Comparison of ENCODE assay signal across 8 cellular contexts in the genomic region with DNA sequence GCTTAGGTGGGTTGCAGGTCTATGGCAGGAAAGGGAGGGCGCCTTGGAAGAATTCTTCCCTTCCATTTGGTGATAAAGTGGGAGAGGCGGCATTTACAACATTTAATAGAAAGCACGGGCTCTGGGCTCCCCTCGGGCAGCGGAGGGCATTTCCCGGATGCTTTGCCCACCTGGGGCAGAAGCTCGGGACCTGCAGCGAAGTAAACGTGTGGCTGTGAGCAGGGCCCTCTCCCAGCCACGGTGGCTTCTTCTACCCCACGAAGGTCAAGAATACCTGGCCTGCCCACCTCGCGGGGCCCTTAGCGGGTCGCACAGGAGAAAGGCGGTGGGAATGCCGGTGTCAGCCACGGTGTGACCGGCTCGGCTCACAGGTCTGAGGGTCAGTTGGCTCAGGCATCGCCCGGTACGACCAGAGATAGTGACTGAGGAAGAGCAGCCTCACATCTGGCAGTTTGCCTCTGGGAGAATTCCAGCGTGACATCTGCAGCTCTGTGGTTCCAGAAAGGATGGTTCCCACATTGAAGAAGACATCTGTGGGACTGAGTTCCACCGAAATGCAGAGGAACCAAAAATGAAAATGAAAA. TPM values are rescaled to one million over a fixed set of nuclear protein-coding genes. Genes with fewer than 3 reads are reported as not detected.
A peak's percentile ranks its signal among the peaks of the same experiment; 100 is the strongest.
DNase-seq lines count a peak whose midpoint lies in the region; ATAC-seq, FAIRE-seq and TF ChIP-seq lines count a peak whose summit lies in the region.

No MANE protein-coding gene starts in this region.

- H3K9me3 ChIP-seq in K562 (replicated peaks; ENCODE audit: control insufficient read depth, insufficient read depth, low read depth, low read length), result no peaks in the 10 kb centered on the region
- H3K9me3 ChIP-seq in kidney (ENCODE audit: control insufficient read depth in 1 of 2, low read length in 2 of 2), result no peaks in the 10 kb centered on the region

- 21% methylated on average over 25 of the region's 25 CpGs for WGBS in K562 (ENCODE audit: insufficient coverage, low coverage, missing lambda C conversion rate)

- no TSS peak for BruUV-seq in K562 (replicated peaks; lab: Mats Ljungman, UMichigan)

- H2AFZ ChIP-seq in K562 (ENCODE audit: low read depth, low read length), result 0 out of 2 replicates have a peak overlapping the region, but pooled peaks have one; percentile 18

- H3K27ac ChIP-seq in K562 (ENCODE audit: extremely low read depth, low read depth, low read length) (no peak overlapping the region), kidney (ENCODE audit: low read depth in 2 of 2, low read length in 2 of 2) (peak overlapping the region; percentile 51 to 82)

- POLR2A ChIA-PET in activated CD4-positive, alpha-beta T cell treated with anti-CD3 and anti-CD28 coated beads for 36 hours (lab: Charles Lee), result no interaction called here
- POLR2A ChIA-PET in K562 (lab: Yijun Ruan, JAX), result interaction anchor here (0.7 kb wide), 2 partner anchors 75 to 486 kb away, joined by 3 read pairs; no protein-coding TSS in a partner anchor

- H3K4me3 ChIP-seq in K562 (peak overlapping the region; percentile 31; the same call in 1 of the 2 replicates), kidney (ENCODE audit: low read length in 2 of 2) (peak overlapping the region; percentile 70 to 73)

- CTCF ChIA-PET in activated CD4-positive, alpha-beta T cell treated with anti-CD3 and anti-CD28 coated beads for 36 hours (lab: Charles Lee), result interaction anchor here (0.6 to 1.7 kb wide), 5 partner anchors 62 to 312 kb away, joined by 3 to 5 read pairs (median 3); no protein-coding TSS in a partner anchor
- CTCF ChIA-PET in K562 (lab: Yijun Ruan, JAX; ENCODE audit: low intra/inter-chr PET ratio), result no interaction called here

- H3K36me3 ChIP-seq in K562 (ENCODE audit: control insufficient read depth, insufficient read depth, low read length), result no peaks in the 10 kb centered on the region
- H3K36me3 ChIP-seq in kidney (ENCODE audit: control insufficient read depth in 1 of 2, insufficient read depth in 2 of 2, low read length in 2 of 2), result no peaks in the 10 kb centered on the region

- peaks cover 13% of the 10 kb centered on the region for H3K4me1 Mint-ChIP-seq in activated CD4-positive, alpha-beta T cell treated with anti-CD3 and anti-CD28 coated beads for 36 hours
- H3K4me1 Mint-ChIP-seq in stimulated activated naive B cell treated with anti-CD40 and anti-IgM and Interleukin-4, amounts not matched to agents 10 μg/mL and 1 μg/mL and 100 μg/mL, for 72 hours, result peaks cover 11 to 24% of the 10 kb centered on the region in 2 donors

- no peaks in the 10 kb centered on the region for H3K9me3 Mint-ChIP-seq in activated CD4-positive, alpha-beta T cell treated with anti-CD3 and anti-CD28 coated beads for 36 hours (ENCODE audit: low read depth)
- H3K9me3 Mint-ChIP-seq in stimulated activated naive B cell treated with anti-CD40 and anti-IgM and Interleukin-4, amounts not matched to agents 10 μg/mL and 1 μg/mL and 100 μg/mL, for 72 hours, result no peaks in the 10 kb centered on the region

- intact Hi-C loops in activated CD4-positive, alpha-beta T cell treated with anti-CD3 and anti-CD28 coated beads for 36 hours (cut with DNase I, micrococcal nuclease), result loop anchor here (5.0 to 10.0 kb wide), 3 partner anchors 305 to 690 kb away; a partner anchor contains a TSS
- intact Hi-C loops in K562 (cut with micrococcal nuclease) (no loop called here), kidney (cut with DNase I) (no loop called here)

- no peak overlapping the region for H3K27ac Mint-ChIP-seq in activated CD4-positive, alpha-beta T cell treated with anti-CD3 and anti-CD28 coated beads for 36 hours
- no peak overlapping the region for H3K27ac Mint-ChIP-seq in stimulated activated naive B cell treated with anti-CD40 and anti-IgM and Interleukin-4, amounts not matched to agents 10 μg/mL and 1 μg/mL and 100 μg/mL, for 72 hours

- peak overlapping the region; percentile 68 for H3K4me3 Mint-ChIP-seq in activated CD4-positive, alpha-beta T cell treated with anti-CD3 and anti-CD28 coated beads for 36 hours
- H3K4me3 Mint-ChIP-seq in stimulated activated naive B cell treated with anti-CD40 and anti-IgM and Interleukin-4, amounts not matched to agents 10 μg/mL and 1 μg/mL and 100 μg/mL, for 72 hours, result peak overlapping the region; percentile 86 to 93

- TF ChIP-seq CTCF in K562 (IDR thresholded peaks at IDR 0.05 in 2 of 3, conservative IDR thresholded peaks at IDR 0.05 in 1 of 3; ENCODE audit: insufficient read depth in 2 of 3, low read depth in 1 of 3, low read length in 3 of 3) (no peak), kidney (IDR thresholded peaks at IDR 0.05; ENCODE audit: borderline replicate concordance, extremely low read depth, insufficient read depth) (no peak)

- H3K9ac ChIP-seq in K562 (ENCODE audit: insufficient read depth in 1 of 2, low read depth in 2 of 2, low read length in 2 of 2) (peak overlapping the region in 1 of 2 experiments; percentile 56; a peak in 2 of 4 replicates), kidney (ENCODE audit: low read length in 2 of 2) (peak overlapping the region; percentile 64 to 77)

- H3K4me2 ChIP-seq in K562 (ENCODE audit: insufficient read depth, low read length), result peak overlapping the region; percentile 47

- FAIRE-seq in K562 (lab: Jason Lieb, UNC), result no peak
- no peak for FAIRE-seq in kidney (lab: Jason Lieb, UNC)

- no peak for ATAC-seq in activated CD4-positive, alpha-beta T cell treated with anti-CD3 and anti-CD28 coated beads for 36 hours
- ATAC-seq in HG03432 (IDR thresholded peaks at IDR 0.05; ENCODE audit: unreplicated experiment) (peak; percentile 26), K562 (no peak; the same call in 1 of the 3 replicates)
- peak; percentile 40 to 41 for ATAC-seq in stimulated activated naive B cell treated with anti-CD40 and anti-IgM and Interleukin-4, amounts not matched to agents 10 μg/mL and 1 μg/mL and 100 μg/mL, for 72 hours (replicated peaks)

- no peaks in the 10 kb centered on the region for H3K36me3 Mint-ChIP-seq in activated CD4-positive, alpha-beta T cell treated with anti-CD3 and anti-CD28 coated beads for 36 hours (ENCODE audit: low read depth)
- H3K36me3 Mint-ChIP-seq in stimulated activated naive B cell treated with anti-CD40 and anti-IgM and Interleukin-4, amounts not matched to agents 10 μg/mL and 1 μg/mL and 100 μg/mL, for 72 hours, result no peaks in the 10 kb centered on the region

- DNase-seq in activated CD4-positive, alpha-beta T cell treated with anti-CD3 and anti-CD28 coated beads for 36 hours, result no peak
- no peak for DNase-seq in activated CD4-positive, alpha-beta T cell treated with anti-CD3 and anti-CD28 coated beads, Interleukin-2, amount 50 U/mL, for 1 hour
- DNase-seq in K562 (ENCODE audit: extremely low read depth in 1 of 4, low spot score in 3 of 4) (no peak), kidney (peak; percentile 80), SHP77 (lab: John Stamatoyannopoulos, UW) (no peak), ecto neural progenitor cell (ENCODE audit: low spot score) (no peak)
- no peak for DNase-seq in stimulated activated naive B cell treated with anti-CD40 and anti-IgM and Interleukin-4, amounts not matched to agents 10 μg/mL and 1 μg/mL and 100 μg/mL, for 72 hours

- peaks cover 17 to 42% of the 10 kb centered on the region in 2 experiments for H3K27me3 ChIP-seq in K562 (ENCODE audit: control insufficient read depth in 2 of 2, insufficient read depth in 2 of 2, low read length in 2 of 2)

- TF ChIP-seq RAD21 in K562 (CRISPR knock-in tag; conservative IDR thresholded peaks at IDR 0.05 in 1 of 2, IDR thresholded peaks at IDR 0.05 in 1 of 2), result no peak

- H3K4me1 ChIP-seq in K562 (replicated peaks in 1 of 2; ENCODE audit: control insufficient read depth in 2 of 2, insufficient read depth in 2 of 2, low read length in 2 of 2) (peaks cover 3 to 13% of the 10 kb centered on the region in 2 experiments; a peak in 1 of 5 replicates), kidney (ENCODE audit: control insufficient read depth in 1 of 2, insufficient read depth in 1 of 2, low read depth in 1 of 2, low read length in 2 of 2) (no peaks in the 10 kb centered on the region)

- H3K9me1 ChIP-seq in K562 (ENCODE audit: control insufficient read depth, insufficient read depth, low read length), result no peaks in the 10 kb centered on the region

- peaks cover 68% of the 10 kb centered on the region for H3K27me3 Mint-ChIP-seq in activated CD4-positive, alpha-beta T cell treated with anti-CD3 and anti-CD28 coated beads for 36 hours
- peaks cover 49 to 75% of the 10 kb centered on the region in 2 donors for H3K27me3 Mint-ChIP-seq in stimulated activated naive B cell treated with anti-CD40 and anti-IgM and Interleukin-4, amounts not matched to agents 10 μg/mL and 1 μg/mL and 100 μg/mL, for 72 hours

- no peaks in the 10 kb centered on the region for H3K79me2 ChIP-seq in K562 (ENCODE audit: control insufficient read depth, insufficient read depth, low read length)

- no peak for TF ChIP-seq EP300 in K562 (IDR thresholded peaks at IDR 0.05; ENCODE audit: low read length)

- peaks cover 4% of the 10 kb centered on the region; the same call in 1 of the 2 replicates for H4K20me1 ChIP-seq in K562 (replicated peaks; ENCODE audit: control insufficient read depth, insufficient read depth, low read length)

- in situ Hi-C loops in K562 (cut with MboI), result no loop called here

- no peak for TF ChIP-seq POLR2A in K562 (conservative IDR thresholded peaks at IDR 0.05)

RNA-seq across cellular contexts. Expression of a gene that starts 0.6 kb away (rescaled TPM):
- under 1 TPM in 1 of 2 experiments, not detected in 1; 0.07 TPM for total RNA-seq in activated CD4-positive, alpha-beta T cell treated with anti-CD3 and anti-CD28 coated beads for 36 hours
- total RNA-seq in K562 (2011; cell fraction: chromatin; rRNA removed; ENCODE audit: low replicate concordance), result 0.46 TPM in 1 of 2 replicates, not detected in the other
- 0.50 TPM in 1 of 2 replicates, not detected in the other for total RNA-seq in K562 (2011; cell fraction: nucleolus; rRNA removed)
- total RNA-seq in K562 (2011; cell fraction: nucleoplasm; rRNA removed), result not detected in 2 replicates
- not detected in 2 replicates for total RNA-seq in K562 (2014; rRNA removed)
- total RNA-seq in K562 (2014; rRNA removed; fragmentation: Illumina TruSeq; extraction: Trizol), result not detected in 2 replicates
- not detected in 2 replicates for total RNA-seq in K562 (2015; rRNA removed; fragmentation: Illumina TruSeq; extraction: Trizol)
- 0.09 and 0.24 TPM in 2 replicates for total RNA-seq in K562 (2021)
- 0.09 and 0.28 TPM in 2 replicates for polyA plus RNA-seq in K562 (2011; rRNA removed)
- polyA plus RNA-seq in K562 (2011; cell fraction: cytosol; rRNA removed), result 0.32 TPM in 1 of 2 replicates, not detected in the other
- 0.13 and 0.30 TPM in 2 replicates for polyA plus RNA-seq in K562 (2011; cell fraction: nucleus; rRNA removed)
- 0.08 TPM in 1 of 2 replicates, not detected in the other for polyA plus RNA-seq in K562 (2012)
- not detected in 2 replicates for polyA plus RNA-seq in K562 (2014; fragmentation: Illumina TruSeq; extraction: Trizol)
- polyA plus RNA-seq in K562 (2014; fragmentation: Nextera tagmentation; extraction: Ambion mirVana), result not detected
- 0.09 TPM in 1 of 2 replicates, not detected in the other for polyA plus RNA-seq in K562 (2014; rRNA removed)
- polyA minus RNA-seq in K562 (2011; rRNA and poly(A)+ RNA removed), result 0.12 TPM in 1 of 2 replicates, not detected in the other
- 4.6 TPM in 1 of 2 replicates, not detected in the other for polyA minus RNA-seq in K562 (2011; cell fraction: cytosol; rRNA and poly(A)+ RNA removed)
- polyA minus RNA-seq in K562 (2011; cell fraction: nucleus; rRNA and poly(A)+ RNA removed), result 0.67 TPM in 2 replicates
- 8.8 TPM for total RNA-seq in kidney
- 19.0 TPM for polyA plus RNA-seq in kidney (ENCODE audit: insufficient read depth, low read depth, low replicate concordance)

Comparison
In these comparisons a context has a peak if more than half of its experiments do, and no peak if none do; other contexts are left out.
1. ATAC-seq: peak in HG03432 (single experiment) and stimulated activated naive B cell treated with anti-CD40 and anti-IgM and Interleukin-4, amounts not matched to agents 10 μg/mL and 1 μg/mL and 100 μg/mL, for 72 hours (2 of 2); none in activated CD4-positive, alpha-beta T cell treated with anti-CD3 and anti-CD28 coated beads for 36 hours (single experiment) and K562 (single experiment).
2. intact Hi-C loops: an anchor here in activated CD4-positive, alpha-beta T cell treated with anti-CD3 and anti-CD28 coated beads for 36 hours (5.0 to 10.0 kb wide); none called in K562 and kidney.